Comparison of ENCODE assay signal across 11 cellular contexts in genomic region chr16:88062341-88062861, GRCh38.
A peak's percentile ranks its signal among the peaks of the same experiment; 100 is the strongest.
DNase-seq lines count a peak whose midpoint lies in the region; ATAC-seq and TF ChIP-seq lines count a peak whose summit lies in the region.
"Had no signal": no experiment of that assay in that cellular context is flagged by ENCODE, and none has a peak within 500 bp of the region (broad histone marks: within the 10 kb centered on the region; RNA-seq: fewer than 3 reads in every experiment).

No MANE protein-coding gene starts in this region.

- ATAC-seq in HG02840 (IDR thresholded peaks at IDR 0.05; ENCODE audit: low FRiP score, unreplicated experiment) = no peak
- ATAC-seq: naive thymus-derived CD8-positive, alpha-beta T cell had no signal

- peak; percentile 30 for DNase-seq in HFF-Myc (ENCODE audit: extremely low read depth, low read depth)
- DNase-seq in coronary artery (ENCODE audit: low spot score) = peak; percentile 82
- DNase-seq in left kidney (ENCODE audit: low read depth, low spot score) = peak; percentile 74
- DNase-seq in stromal cell of bone marrow (ENCODE audit: low read depth) = peak; percentile 49
- no peak for DNase-seq in DMS114 treated with DMSO at 0.1 percent for 48 hours (lab: John Stamatoyannopoulos, UW; ENCODE audit: unreplicated experiment)
- DNase-seq in COLO829 (ENCODE audit: low spot score) = no peak
- DNase-seq in GM13977 (ENCODE audit: low spot score) = no peak
- DNase-seq: activated CD4-positive, alpha-beta T cell treated with anti-CD3 and anti-CD28 coated beads, Interleukin-2, amount 50 U/mL, for 4 hours; naive thymus-derived CD8-positive, alpha-beta T cell; SJCRH30 had no signal

- TF ChIP-seq CTCF in HFF-Myc (IDR thresholded peaks at IDR 0.05; ENCODE audit: low read depth, low read length, missing control alignments) (no peak), coronary artery (IDR thresholded peaks at IDR 0.05) (no peak), GM13977 (IDR thresholded peaks at IDR 0.05; ENCODE audit: extremely low read depth, insufficient read depth, missing control alignments) (no peak)

- H3K4me3 ChIP-seq in HFF-Myc (replicated peaks; ENCODE audit: low read depth, low read length) = no peak overlapping the region
- H3K4me3 ChIP-seq in coronary artery = peak overlapping the region; percentile 20
- H3K4me3 ChIP-seq: SJCRH30 had no signal

- H3K27ac ChIP-seq in coronary artery = peak overlapping the region; percentile 23 to 81
- H3K27ac ChIP-seq: SJCRH30 had no signal

- in situ Hi-C loops in GM13977 (cut with MboI; ENCODE audit: low pct_unique_long_range_greater_than_20kb, low sequenced_read_pairs, unreplicated experiment) = no loop called here

Comparison
In these comparisons a context has a peak if more than half of its experiments do, and no peak if none do; other contexts are left out.
1. DNase-seq: peak in HFF-Myc (single experiment), coronary artery (single experiment), left kidney (single experiment) and stromal cell of bone marrow (single experiment); none in DMS114 treated with DMSO at 0.1 percent for 48 hours (single experiment), COLO829 (single experiment) and GM13977 (single experiment).